ENCODE assay signal across 12 cellular contexts in genomic region chr9:976258-976804, GRCh38. TPM values are rescaled to one million over a fixed set of nuclear protein-coding genes. Genes with fewer than 3 reads are reported as not detected.
DNase-seq lines count a peak whose midpoint lies in the region; FAIRE-seq and TF ChIP-seq lines count a peak whose summit lies in the region.
"Had no signal": no experiment of that assay in that cellular context is flagged by ENCODE, and none has a peak within 500 bp of the region (broad histone marks: within the 10 kb centered on the region; RNA-seq: fewer than 3 reads in every experiment).

TSS of gene DMRT3 (plus strand) at chr9:976655. CDS start at chr9:977002, 347 bp downstream.

- H3K36me3 ChIP-seq in H1 (ENCODE audit: control insufficient read depth in 2 of 4, insufficient read depth in 4 of 4, low read length in 3 of 4) (peaks cover 0 to 10% (median 0%) of the 10 kb centered on the region in 4 experiments; a peak in 1 of 8 replicates), parathyroid adenoma (ENCODE audit: control insufficient read depth, insufficient read depth, low read length) (no peaks in the 10 kb centered on the region)

- H3K9ac ChIP-seq in H1 (replicated peaks in 1 of 4; ENCODE audit: extremely low read depth in 1 of 4, low read depth in 3 of 4, low read length in 3 of 4) = no peak within 1 kb of the TSS
- H3K9ac ChIP-seq in parathyroid adenoma = peak within 1 kb of the TSS; percentile 94

- no peak for TF ChIP-seq POLR2A in H1 (IDR thresholded peaks at IDR 0.05; ENCODE audit: control extremely low read depth in 1 of 2, low read depth in 2 of 2, low read length in 2 of 2)

- no peak within 1 kb of the TSS for H3K27ac ChIP-seq in H1 (ENCODE audit: low read depth, low read length)
- peak within 1 kb of the TSS; percentile 97 for H3K27ac ChIP-seq in parathyroid adenoma
- H3K27ac ChIP-seq: 22Rv1 had no signal

- TF ChIP-seq CTCF in H1 (IDR thresholded peaks at IDR 0.05; ENCODE audit: control extremely low read depth in 1 of 3, insufficient read depth in 1 of 3, low read depth in 1 of 3, low read length in 3 of 3) (peak in 1 of 3 experiments; percentile 22; a peak in 1 of 4 replicates), parathyroid adenoma (IDR thresholded peaks at IDR 0.05) (no peak)

- H2BK120ac ChIP-seq in H1 (replicated peaks; ENCODE audit: low read depth, low read length) = no peak within 1 kb of the TSS

- no peak within 1 kb of the TSS; the same call in 1 of the 2 replicates for H4K8ac ChIP-seq in H1 (ENCODE audit: extremely low read depth, insufficient read depth, low read length)

- no peak within 1 kb of the TSS for H4K5ac ChIP-seq in H1 (ENCODE audit: insufficient read length, low read depth, low read length)

- FAIRE-seq in H1 (lab: Jason Lieb, UNC) = no peak
- FAIRE-seq: GM18507 had no signal

- H3K56ac ChIP-seq in H1 (replicated peaks; ENCODE audit: insufficient read length, low read depth, low read length) = no peak within 1 kb of the TSS

- CTCF ChIA-PET in H1 (lab: Charles Lee; ENCODE audit: partially characterized antibody) = interaction anchor here (0.6 to 7.5 kb wide), 11 partner anchors 10 to 140 kb away, joined by 3 to 108 read pairs (median 4); no protein-coding TSS in a partner anchor

- no peaks in the 10 kb centered on the region for H3K79me1 ChIP-seq in H1 (ENCODE audit: low read depth, low read length)

- POLR2A ChIA-PET in H1 (lab: Charles Lee; ENCODE audit: partially characterized antibody) = no interaction called here

- H4K91ac ChIP-seq in H1 (replicated peaks; ENCODE audit: insufficient read length, low read length) = no peak within 1 kb of the TSS

- H2AFZ ChIP-seq in H1 (ENCODE audit: low read length) = no peak within 1 kb of the TSS
- peak within 1 kb of the TSS; percentile 79 for H2AFZ ChIP-seq in parathyroid adenoma

- H3K4ac ChIP-seq in H1 (replicated peaks; ENCODE audit: insufficient read length, low read depth, low read length) = no peak within 1 kb of the TSS

- H3K9me3 ChIP-seq in H1 (ENCODE audit: insufficient read depth in 2 of 2, low read depth in 1 of 2, low read length in 1 of 2) (no peaks in the 10 kb centered on the region), parathyroid adenoma (ENCODE audit: control insufficient read depth, low read length) (no peaks in the 10 kb centered on the region)

- DNase-seq in DMS 273 (lab: John Stamatoyannopoulos, UW; ENCODE audit: unreplicated experiment) (peak; percentile 54), DMS 273 treated with DMSO at 0.1 percent for 48 hours (lab: John Stamatoyannopoulos, UW) (no peak), NCI-H1930 (lab: John Stamatoyannopoulos, UW) (peak; percentile 73 to 81), H1 (ENCODE audit: low read depth in 1 of 2, low spot score in 2 of 2) (peak in 1 of 2 experiments; percentile 83), glomerular visceral epithelial cell (ENCODE audit: extremely low spot score) (no peak), posterior cingulate gyrus (no peak)
- no peak for DNase-seq in activated effector memory CD4-positive, alpha-beta T cell treated with anti-CD3 and anti-CD28 coated beads, Interleukin-2, amount 50 U/mL, for 16 hours
- DNase-seq: activated CD4-positive, CD25-positive, alpha-beta regulatory T cell; NCI-H1694 had no signal

- no peak within 1 kb of the TSS; the same call in none of the 2 replicates for H3K18ac ChIP-seq in H1 (ENCODE audit: extremely low read depth, low read length)

- peaks cover 14 to 30% of the 10 kb centered on the region in 2 experiments for H4K20me1 ChIP-seq in H1 (replicated peaks in 1 of 2; ENCODE audit: control insufficient read depth in 1 of 2, insufficient read depth in 2 of 2, low read length in 2 of 2)

- intact Hi-C loops in posterior cingulate gyrus (cut with DNase I) = no loop called here

- no peak; a peak in 1 of 4 replicates for TF ChIP-seq RAD21 in H1 (IDR thresholded peaks at IDR 0.05 in 1 of 2, conservative IDR thresholded peaks at IDR 0.05 in 1 of 2; ENCODE audit: low read depth in 2 of 2, low read length in 2 of 2)

- H3K4me3 ChIP-seq in H1 (ENCODE audit: extremely low read depth in 1 of 4, insufficient read depth in 2 of 4, low read depth in 3 of 4, low read length in 4 of 4) (peak within 1 kb of the TSS; percentile 33 to 63 (median 40)), parathyroid adenoma (ENCODE audit: low read depth, low read length) (peak within 1 kb of the TSS; percentile 83)

- peak within 1 kb of the TSS; percentile 81; the same call in 1 of the 2 replicates for H2BK15ac ChIP-seq in H1 (ENCODE audit: low read length)

- no peaks in the 10 kb centered on the region for H3K79me2 ChIP-seq in H1 (ENCODE audit: control insufficient read depth in 1 of 2, insufficient read depth in 2 of 2, low read length in 2 of 2)
- H3K79me2 ChIP-seq in parathyroid adenoma = no peaks in the 10 kb centered on the region

- no peak within 1 kb of the TSS for H2BK5ac ChIP-seq in H1 (ENCODE audit: low read depth, low read length)

- H3K4me1 ChIP-seq in H1 (replicated peaks in 1 of 4; ENCODE audit: control insufficient read depth in 3 of 4, insufficient read depth in 4 of 4, low read length in 3 of 4) (peaks cover 14 to 35% (median 23%) of the 10 kb centered on the region in 4 experiments), parathyroid adenoma (peaks cover 3% of the 10 kb centered on the region)

- no peak within 1 kb of the TSS for H2BK20ac ChIP-seq in H1 (ENCODE audit: low read length)

- H3K23ac ChIP-seq in H1 (ENCODE audit: insufficient read length) = no peak within 1 kb of the TSS

- H3K4me2 ChIP-seq in H1 (ENCODE audit: insufficient read depth in 1 of 2, low read depth in 2 of 2, low read length in 2 of 2) = peak within 1 kb of the TSS; percentile 87 to 92
- peak within 1 kb of the TSS; percentile 91 for H3K4me2 ChIP-seq in parathyroid adenoma (ENCODE audit: low read length)

- TF ChIP-seq EP300 in H1 (IDR thresholded peaks at IDR 0.05; ENCODE audit: borderline replicate concordance in 1 of 2, low read depth in 2 of 2, low read length in 2 of 2) = no peak

- H2BK12ac ChIP-seq in H1 (ENCODE audit: low read depth, low read length) = peak within 1 kb of the TSS; percentile 84; the same call in 1 of the 2 replicates

- H2AK5ac ChIP-seq in H1 (ENCODE audit: low read depth, low read length) = no peak within 1 kb of the TSS

- H3K14ac ChIP-seq in H1 (ENCODE audit: insufficient read length) = no peak within 1 kb of the TSS

- 2% methylated on average over 27 of the region's 51 CpGs; no CpG with 5 or more reads in 1 of the 2 experiments for WGBS in H1 (ENCODE audit: extremely low coverage in 1 of 2, insufficient coverage in 1 of 2, insufficient read length in 1 of 2, insufficient replicate concordance in 2 of 2, low coverage in 1 of 2, low lambda C conversion rate in 2 of 2, missing lambda C conversion rate in 1 of 2), 2 experiments

- H3K27me3 ChIP-seq in H1 (replicated peaks in 1 of 4; ENCODE audit: control insufficient read depth in 3 of 4, extremely low read depth in 1 of 4, insufficient read depth in 3 of 4, low read length in 3 of 4) (peaks cover 78 to 96% (median 92%) of the 10 kb centered on the region in 4 experiments), parathyroid adenoma (ENCODE audit: control insufficient read depth, insufficient read depth, low read length) (no peaks in the 10 kb centered on the region)

- peaks cover 19% of the 10 kb centered on the region; the same call in 1 of the 2 replicates for H3K23me2 ChIP-seq in H1 (ENCODE audit: low read depth, low read length)

TF ChIP-seq in H1, 55 proteins besides CTCF, POLR2A, EP300 and RAD21 (continues in another document):
- TF ChIP-seq RNF2 (IDR thresholded peaks at IDR 0.05; ENCODE audit: borderline replicate concordance, low read depth, low read length, missing control alignments, poor library complexity, severe bottlenecking) (no peak), SP4 (IDR thresholded peaks at IDR 0.05; ENCODE audit: low read length) (no peak), CBX5 (IDR thresholded peaks at IDR 0.05; ENCODE audit: low read depth, low read length) (no peak), RXRA (IDR thresholded peaks at IDR 0.05; ENCODE audit: insufficient read depth, low read depth, low read length) (no peak), EZH2 (IDR thresholded peaks at IDR 0.05; ENCODE audit: low read depth, low read length, severe bottlenecking) (no peak), TCF12 (IDR thresholded peaks at IDR 0.05; ENCODE audit: low read depth, low read length) (no peak), CREB1 (IDR thresholded peaks at IDR 0.05) (no peak), RFX5 (IDR thresholded peaks at IDR 0.05; ENCODE audit: borderline replicate concordance, low read depth, low read length) (no peak), SIRT6 (IDR thresholded peaks at IDR 0.05; ENCODE audit: low read length) (no peak), BCL11A (IDR thresholded peaks at IDR 0.05; ENCODE audit: low read depth in 2 of 2, low read length in 2 of 2) (no peak), GTF2F1 (IDR thresholded peaks at IDR 0.05; ENCODE audit: borderline replicate concordance, low read depth, low read length) (no peak), CBX8 (IDR thresholded peaks at IDR 0.05; ENCODE audit: borderline replicate concordance, low read depth, low read length) (no peak), KDM1A (IDR thresholded peaks at IDR 0.05; ENCODE audit: borderline replicate concordance, low read length) (no peak)
- TF ChIP-seq, protein P1, sequence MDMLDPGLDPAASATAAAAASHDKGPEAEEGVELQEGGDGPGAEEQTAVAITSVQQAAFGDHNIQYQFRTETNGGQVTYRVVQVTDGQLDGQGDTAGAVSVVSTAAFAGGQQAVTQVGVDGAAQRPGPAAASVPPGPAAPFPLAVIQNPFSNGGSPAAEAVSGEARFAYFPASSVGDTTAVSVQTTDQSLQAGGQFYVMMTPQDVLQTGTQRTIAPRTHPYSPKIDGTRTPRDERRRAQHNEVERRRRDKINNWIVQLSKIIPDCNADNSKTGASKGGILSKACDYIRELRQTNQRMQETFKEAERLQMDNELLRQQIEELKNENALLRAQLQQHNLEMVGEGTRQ (IDR thresholded peaks at IDR 0.05; ENCODE audit: low read length) = no peak
- TF ChIP-seq, protein P2, sequence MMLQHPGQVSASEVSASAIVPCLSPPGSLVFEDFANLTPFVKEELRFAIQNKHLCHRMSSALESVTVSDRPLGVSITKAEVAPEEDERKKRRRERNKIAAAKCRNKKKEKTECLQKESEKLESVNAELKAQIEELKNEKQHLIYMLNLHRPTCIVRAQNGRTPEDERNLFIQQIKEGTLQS (IDR thresholded peaks at IDR 0.05; ENCODE audit: insufficient read depth, low read depth, low read length) = no peak

RNA-seq across cellular contexts. Expression of gene DMRT3, which starts in this region (rescaled TPM):
- not detected in 2 replicates for total RNA-seq in H1 (2021; fragmentation: NEBNext Ultra II Directional; extraction: Animal tissue kit (Norgen Biotek cat#: 25700))
- polyA plus RNA-seq in H1 (2011; rRNA removed) = 0.05 TPM in 1 of 2 replicates, not detected in the other
- polyA plus RNA-seq in H1 (2011; cell fraction: cytosol; rRNA removed) = 0.03 TPM
- 0.06 TPM for polyA plus RNA-seq in H1 (2011; cell fraction: nucleus; rRNA removed)
- 0.08 TPM in 2 of 4 replicates, not detected in the others for polyA plus RNA-seq in H1 (2012, experiment 1 of 2)
- not detected for polyA plus RNA-seq in H1 (2012, experiment 2 of 2)
- polyA plus RNA-seq in H1 (2013, experiment 1 of 2) = not detected
- not detected for polyA plus RNA-seq in H1 (2013, experiment 2 of 2)
- not detected in 2 replicates for polyA minus RNA-seq in H1 (2011; rRNA and poly(A)+ RNA removed)
- not detected for polyA minus RNA-seq in H1 (2011; cell fraction: cytosol; rRNA and poly(A)+ RNA removed)
- not detected for polyA minus RNA-seq in H1 (2011; cell fraction: nucleus; rRNA and poly(A)+ RNA removed)

Comparison
In these comparisons a context has a peak if more than half of its experiments do, and no peak if none do; other contexts are left out.
1. DNase-seq: peak in DMS 273 (single experiment) and NCI-H1930 (2 of 2); none in DMS 273 treated with DMSO at 0.1 percent for 48 hours (single experiment), glomerular visceral epithelial cell (single experiment), posterior cingulate gyrus (0 of 10) and activated effector memory CD4-positive, alpha-beta T cell treated with anti-CD3 and anti-CD28 coated beads, Interleukin-2, amount 50 U/mL, for 16 hours (single experiment).